Comparison of ENCODE assay signal across 33 cellular contexts in genomic region chr1:63362073-63362472, GRCh38. TPM values are rescaled to one million over a fixed set of nuclear protein-coding genes. Genes with fewer than 3 reads are reported as not detected.
"Had no signal": no experiment of that assay in that cellular context is flagged by ENCODE, and none has a peak within 500 bp of the region (broad histone marks: within the 10 kb centered on the region; RNA-seq: fewer than 3 reads in every experiment).

No MANE protein-coding gene starts in this region.

- H3K27ac ChIP-seq: ascending aorta, cardiac muscle cell, WERI-Rb-1 had no signal

- H3K9me3 ChIP-seq: ascending aorta had no signal

- H3K36me3 ChIP-seq: ascending aorta, cardiac muscle cell, WERI-Rb-1 had no signal

- ATAC-seq: activated CD4-positive, alpha-beta T cell treated with anti-CD3 and anti-CD28 coated beads for 36 hours; activated CD4-positive, CD25-positive, alpha-beta regulatory T cell treated with anti-CD3 and anti-CD28 coated beads, Interleukin-2, amount 50 U/mL, for 24 hours; activated CD8-positive, alpha-beta memory T cell treated with anti-CD3 and anti-CD28 coated beads, Interleukin-2, amount 10 ng/mL, durations not matched to agents 7 days and 5 days; activated CD8-positive, alpha-beta T cell treated with anti-CD3 and anti-CD28 coated beads, Interleukin-2, amount 10 ng/mL, durations not matched to agents 7 days and 5 days; activated naive CD8-positive, alpha-beta T cell treated with anti-CD3 and anti-CD28 coated beads, Interleukin-2, amount 50 U/mL, for 24 hours; WTC11 had no signal

- H3K4me1 ChIP-seq: ascending aorta had no signal

- DNase-seq: activated CD4-positive, alpha-beta memory T cell treated with anti-CD3 and anti-CD28 coated beads, Interleukin-2, amount 10 ng/mL, durations not matched to agents 7 days and 5 days; activated CD4-positive, alpha-beta T cell treated with anti-CD3 and anti-CD28 coated beads for 1 hour; activated CD4-positive, alpha-beta T cell treated with anti-CD3 and anti-CD28 coated beads for 36 hours; activated CD4-positive, alpha-beta T cell treated with anti-CD3 and anti-CD28 coated beads for 48 hours; activated CD4-positive, alpha-beta T cell treated with anti-CD3 and anti-CD28 coated beads, Interleukin-2, amount 10 ng/mL, durations not matched to agents 7 days and 5 days; activated CD4-positive, alpha-beta T cell treated with anti-CD3 and anti-CD28 coated beads, Interleukin-2, amount 50 U/mL, for 48 hours; activated CD4-positive, CD25-positive, alpha-beta regulatory T cell; activated CD8-positive, alpha-beta memory T cell treated with anti-CD3 and anti-CD28 coated beads for 24 hours; activated CD8-positive, alpha-beta memory T cell treated with anti-CD3 and anti-CD28 coated beads, Interleukin-2, amount 10 ng/mL, durations not matched to agents 7 days and 5 days; activated CD8-positive, alpha-beta memory T cell treated with anti-CD3 and anti-CD28 coated beads, Interleukin-2, amount 50 U/mL, for 48 hours; activated CD8-positive, alpha-beta T cell treated with anti-CD3 and anti-CD28 coated beads, Interleukin-2, amount 10 ng/mL, durations not matched to agents 7 days and 5 days; activated effector memory CD4-positive, alpha-beta T cell treated with Interleukin-2 at 50 U/mL for 16 hours; activated gamma-delta T cell; activated naive CD4-positive, alpha-beta T cell treated with anti-CD3 and anti-CD28 coated beads, Interleukin-2, amount 10 ng/mL, durations not matched to agents 7 days and 5 days; activated naive CD4-positive, alpha-beta T cell treated with Interleukin-2 at 50 U/mL for 16 hours; activated naive CD8-positive, alpha-beta T cell treated with anti-CD3 and anti-CD28 coated beads, Interleukin-2, amount 10 ng/mL, durations not matched to agents 7 days and 5 days; activated naive CD8-positive, alpha-beta T cell treated with anti-CD3 and anti-CD28 coated beads, Interleukin-2, amount 50 U/mL, for 24 hours; activated T-cell treated with anti-CD3 and anti-CD28 coated beads, Interleukin-2, amount 50 U/mL, for 24 hours; activated T-cell treated with anti-CD3 and anti-CD28 coated beads, Interleukin-2, amount 50 U/mL, for 48 hours; amygdala; anterior cingulate cortex; caudate nucleus; cerebellar nuclear complex; T-helper 2 cell; T-helper 9 cell; WERI-Rb-1 had no signal

- H3K4me3 ChIP-seq: ascending aorta, cardiac muscle cell had no signal

RNA-seq across cellular contexts. Expression of gene FOXD3, which starts 39.7 kb away (rescaled TPM):
- total RNA-seq: activated CD4-positive, alpha-beta memory T cell treated with anti-CD3 and anti-CD28 coated beads, Interleukin-2, amount 10 ng/mL, durations not matched to agents 7 days and 5 days; activated CD4-positive, alpha-beta T cell treated with anti-CD3 and anti-CD28 coated beads for 36 hours; activated CD4-positive, alpha-beta T cell treated with anti-CD3 and anti-CD28 coated beads, Interleukin-2, amount 10 ng/mL, durations not matched to agents 7 days and 5 days; activated CD8-positive, alpha-beta memory T cell treated with anti-CD3 and anti-CD28 coated beads, Interleukin-2, amount 10 ng/mL, durations not matched to agents 7 days and 5 days; activated CD8-positive, alpha-beta T cell treated with anti-CD3 and anti-CD28 coated beads, Interleukin-2, amount 10 ng/mL, durations not matched to agents 7 days and 5 days; activated naive CD8-positive, alpha-beta T cell treated with anti-CD3 and anti-CD28 coated beads, Interleukin-2, amount 10 ng/mL, durations not matched to agents 7 days and 5 days; activated T-helper 2 cell treated with anti-CD3 and anti-CD28 coated beads, Interferon-gamma antibody, Interleukin-2, Interleukin-4, amounts not matched to agents 10 μg/mL and 5 μg/mL and 100 μg/mL, durations not matched to agents 14 hours and 24 hours and 36 hours; ascending aorta; bronchial epithelial cell; cardiac muscle cell; chondrocyte had no signal
